Comparison of ENCODE assay signal across 23 cellular contexts in the genomic region with DNA sequence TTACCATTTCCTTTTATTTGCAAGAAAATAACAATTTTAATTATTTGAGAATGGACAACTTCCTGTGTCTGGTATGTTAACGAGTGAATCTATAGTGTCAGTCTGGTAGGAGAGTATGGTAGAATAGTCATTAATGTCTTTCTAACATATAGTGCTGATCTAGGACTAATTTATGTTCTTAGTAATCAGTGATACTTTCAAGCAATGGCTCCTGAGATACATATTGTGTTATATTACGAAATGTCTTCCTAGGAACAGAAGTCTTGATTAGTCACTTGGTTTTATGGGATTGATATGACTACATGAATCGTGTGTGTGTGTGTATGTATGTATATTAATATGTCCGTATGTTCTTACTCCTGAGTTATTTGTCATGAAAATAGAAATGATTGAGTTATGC.
DNase-seq lines count a peak whose midpoint lies in the region.
"Had no signal": no experiment of that assay in that cellular context is flagged by ENCODE, and none has a peak within 500 bp of the region (broad histone marks: within the 10 kb centered on the region; RNA-seq: fewer than 3 reads in every experiment).

No MANE protein-coding gene starts in this region.

- H3K4me3 ChIP-seq in SK-N-MC, result no peak overlapping the region
- H3K4me3 ChIP-seq: ascending aorta, gastrocnemius medialis, right atrium auricular region, transverse colon had no signal

- H3K9me3 ChIP-seq in SK-N-MC (ENCODE audit: low read depth, low read length), result no peaks in the 10 kb centered on the region
- H3K9me3 ChIP-seq: ascending aorta, gastrocnemius medialis, right atrium auricular region, transverse colon had no signal

- H3K27ac ChIP-seq in SK-N-MC, result peak overlapping the region; percentile 70
- H3K27ac ChIP-seq: ascending aorta, gastrocnemius medialis, right atrium auricular region, transverse colon had no signal

- DNase-seq in CD1c-positive myeloid dendritic cell (ENCODE audit: extremely low spot score), result peak; percentile 75
- peak; percentile 10 for DNase-seq in HT-29 (ENCODE audit: low spot score)
- DNase-seq in SK-N-MC (ENCODE audit: low read depth, low spot score), result no peak
- DNase-seq in fibroblast of peridontal ligament (ENCODE audit: extremely low read depth), result peak; percentile 14
- no peak for DNase-seq in OCI-M1 (lab: John Stamatoyannopoulos, UW)
- DNase-seq in T-helper 9 cell, result no peak
- no peak for DNase-seq in inferior parietal cortex (ENCODE audit: extremely low spot score)
- DNase-seq in SKM-1 treated with dmso at 0.1 percent for 144 hours (lab: John Stamatoyannopoulos, UW; ENCODE audit: unreplicated experiment), result no peak
- DNase-seq: activated CD4-positive, alpha-beta T cell treated with anti-CD3 and anti-CD28 coated beads, Interleukin-2, amount 50 U/mL, for 4 hours; activated naive CD4-positive, alpha-beta T cell treated with anti-CD3 and anti-CD28 coated beads for 36 hours; gastrocnemius medialis; GOT3; kidney glomerular epithelial cell; naive B cell; NCI-H1930; NCI-H510A treated with DMSO at 0.1 percent for 48 hours; SHP77; stimulated activated CD4-positive, alpha-beta T cell treated with anti-CD3 and anti-CD28 coated beads, Interleukin-2, amount 100 ng/mL, for 24 hours; stimulated activated naive CD8-positive, alpha-beta T cell treated with anti-CD3 and anti-CD28 coated beads, Interleukin-15, amount 100 ng/mL, for 72 hours; T-cell; transverse colon had no signal

- peaks cover 34% of the 10 kb centered on the region for H3K36me3 ChIP-seq in SK-N-MC (ENCODE audit: insufficient read depth, low read length)
- H3K36me3 ChIP-seq: right atrium auricular region had no signal

- H3K9ac ChIP-seq in SK-N-MC (ENCODE audit: insufficient read length), result no peak overlapping the region

Comparison
In these comparisons a context has a peak if more than half of its experiments do, and no peak if none do; other contexts are left out.
1. DNase-seq: peak in CD1c-positive myeloid dendritic cell (single experiment), HT-29 (single experiment) and fibroblast of peridontal ligament (single experiment); none in SK-N-MC (single experiment), OCI-M1 (single experiment), T-helper 9 cell (single experiment), inferior parietal cortex (single experiment) and SKM-1 treated with dmso at 0.1 percent for 144 hours (single experiment).